ENCODE assay signal across 26 cellular contexts in genomic region chr19:9842834-9843625, GRCh38.
"Had no signal": no experiment of that assay in that cellular context is flagged by ENCODE, and none has a peak within 500 bp of the region (broad histone marks: within the 10 kb centered on the region; RNA-seq: fewer than 3 reads in every experiment).

No MANE protein-coding gene starts in this region.

- H3K27me3 ChIP-seq: ascending aorta, Peyer's patch had no signal

- DNase-seq: activated CD4-positive, alpha-beta T cell treated with anti-CD3 and anti-CD28 coated beads for 48 hours; activated CD4-positive, alpha-beta T cell treated with anti-CD3 and anti-CD28 coated beads, Interleukin-2, amount 50 U/mL, for 4 hours; activated CD4-positive, CD25-positive, alpha-beta regulatory T cell treated with anti-CD3 and anti-CD28 coated beads, Interleukin-2, amount 50 U/mL, for 72 hours; activated CD8-positive, alpha-beta memory T cell treated with anti-CD3 and anti-CD28 coated beads, Interleukin-2, amount 50 U/mL, for 48 hours; activated CD8-positive, alpha-beta T cell treated with anti-CD3 and anti-CD28 coated beads, Interleukin-2, amount 10 ng/mL, durations not matched to agents 7 days and 5 days; activated naive CD4-positive, alpha-beta T cell treated with anti-CD3 and anti-CD28 coated beads, Interleukin-2, amount 50 U/mL, for 16 hours; activated naive CD8-positive, alpha-beta T cell treated with anti-CD3 and anti-CD28 coated beads, Interleukin-2, amount 10 ng/mL, durations not matched to agents 7 days and 5 days; activated T-cell treated with anti-CD3 and anti-CD28 coated beads, Interleukin-2, amount 50 U/mL, for 1 hour; MV-4-11; NCI-H1092 treated with DMSO at 0.1 percent for 48 hours; NCI-H1417 treated with DMSO at 0.1 percent for 48 hours; NCI-H1694 treated with DMSO at 0.1 percent for 48 hours; NCI-H2029 treated with DMSO at 0.1 percent for 48 hours; NCI-H345; NCI-H510A; NCI-H526 treated with DMSO at 0.1 percent for 48 hours; NCI-H82; NK-92 treated with Interleukin-12 subunit alpha and Interleukin-12 subunit beta, amount 100 ng/mL, for 24 hours; Peyer's patch; SHP77 treated with DMSO at 0.1 percent for 48 hours had no signal

- H3K9ac ChIP-seq: KMS-11 had no signal

- H3K9me3 ChIP-seq: ascending aorta, Peyer's patch had no signal

- H3K4me2 ChIP-seq: KMS-11 had no signal

- H3K4me1 ChIP-seq: ascending aorta, Peyer's patch had no signal

- H3K27ac ChIP-seq: ascending aorta, KMS-11, Peyer's patch, RWPE1 had no signal

- H3K27ac Mint-ChIP-seq: activated naive CD8-positive, alpha-beta T cell treated with anti-CD3 and anti-CD28 coated beads, Interleukin-2, amount 10 ng/mL, durations not matched to agents 7 days and 5 days; IgD-negative memory B cell; T-helper 1 cell treated with Interleukin-12 subunit alpha and Interleukin-12 subunit beta and Interleukin-4 antibody, amounts not matched to agents 30 μg/mL and 1 μg/mL, for 36 hours had no signal

- H3K4me3 Mint-ChIP-seq: activated CD8-positive, alpha-beta T cell treated with anti-CD3 and anti-CD28 coated beads, Interleukin-2, amount 10 ng/mL, durations not matched to agents 7 days and 5 days; activated naive CD8-positive, alpha-beta T cell treated with anti-CD3 and anti-CD28 coated beads, Interleukin-2, amount 10 ng/mL, durations not matched to agents 7 days and 5 days; brain; IgD-negative memory B cell; T-helper 1 cell treated with Interleukin-12 subunit alpha and Interleukin-12 subunit beta and Interleukin-4 antibody, amounts not matched to agents 30 μg/mL and 1 μg/mL, for 36 hours had no signal

- H3K9me3 Mint-ChIP-seq: activated naive CD8-positive, alpha-beta T cell treated with anti-CD3 and anti-CD28 coated beads, Interleukin-2, amount 10 ng/mL, durations not matched to agents 7 days and 5 days; T-helper 1 cell treated with Interleukin-12 subunit alpha and Interleukin-12 subunit beta and Interleukin-4 antibody, amounts not matched to agents 30 μg/mL and 1 μg/mL, for 36 hours had no signal

- ATAC-seq: activated CD8-positive, alpha-beta T cell treated with anti-CD3 and anti-CD28 coated beads, Interleukin-2, amount 10 ng/mL, durations not matched to agents 7 days and 5 days had no signal

- H3K4me3 ChIP-seq: ascending aorta, Peyer's patch had no signal

- H3K27me3 Mint-ChIP-seq: activated naive CD8-positive, alpha-beta T cell treated with anti-CD3 and anti-CD28 coated beads, Interleukin-2, amount 10 ng/mL, durations not matched to agents 7 days and 5 days; brain; IgD-negative memory B cell had no signal
